Comparison of ENCODE assay signal across 8 cellular contexts in the genomic region with DNA sequence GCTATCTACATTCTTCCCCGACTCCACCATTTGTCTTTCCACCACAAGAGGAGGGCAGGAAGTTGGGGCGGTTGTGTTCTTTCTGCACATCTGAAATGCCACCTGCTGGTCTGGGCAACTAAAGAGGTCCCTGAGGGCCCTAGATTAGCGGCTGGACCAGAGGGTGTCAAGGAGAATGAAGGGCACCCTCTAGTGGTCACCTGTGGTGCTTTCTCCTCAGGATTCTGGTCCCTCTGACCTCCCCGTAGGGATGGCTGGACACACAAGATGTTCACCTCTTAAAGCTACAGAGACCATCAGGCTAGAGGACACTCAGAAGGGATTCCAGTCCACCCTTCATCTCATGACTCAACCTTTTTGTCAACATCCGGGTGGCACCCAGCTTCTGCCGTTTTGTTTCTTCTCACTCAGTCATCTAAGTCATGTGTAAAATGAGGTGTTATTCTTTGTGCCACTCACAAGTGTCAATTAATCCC. TPM values are rescaled to one million over a fixed set of nuclear protein-coding genes. Genes with fewer than 3 reads are reported as not detected.
DNase-seq lines count a peak whose midpoint lies in the region; ATAC-seq, FAIRE-seq and TF ChIP-seq lines count a peak whose summit lies in the region.

No MANE protein-coding gene starts in this region.

- TF ChIP-seq RAD21 in IMR-90 (IDR thresholded peaks at IDR 0.05; ENCODE audit: low read length), result peak; percentile 41

- H3K18ac ChIP-seq in IMR-90 (ENCODE audit: low read depth, low read length), result no peak overlapping the region

- peak; percentile 59 for TF ChIP-seq CTCF in IMR-90 (conservative IDR thresholded peaks at IDR 0.05; ENCODE audit: low read depth, low read length)
- peak; percentile 67 for TF ChIP-seq CTCF in bronchial epithelial cell (IDR thresholded peaks at IDR 0.05; ENCODE audit: insufficient read depth, low read length, severe bottlenecking)
- TF ChIP-seq CTCF in lower lobe of right lung (IDR thresholded peaks at IDR 0.05), result peak; percentile 72
- TF ChIP-seq CTCF in thyroid gland (IDR thresholded peaks at IDR 0.05), result peak in 3 of 6 experiments; percentile 40 to 60 (median 46)

- H3K79me1 ChIP-seq in IMR-90 (ENCODE audit: low read depth in 1 of 2, low read length in 2 of 2), result no peaks in the 10 kb centered on the region

- TF ChIP-seq POLR2A in IMR-90 (IDR thresholded peaks at IDR 0.05; ENCODE audit: low read depth, low read length) (no peak), thyroid gland (IDR thresholded peaks at IDR 0.05) (no peak)

- no peaks in the 10 kb centered on the region for H4K20me1 ChIP-seq in IMR-90 (ENCODE audit: insufficient read depth, low read length)

- peak; percentile 82 for ATAC-seq in IMR-90 (ENCODE audit: low read depth)
- peak; percentile 86 to 88 for ATAC-seq in lower lobe of right lung

- H3K9me3 Mint-ChIP-seq in activated naive CD4-positive, alpha-beta T cell treated with anti-CD3 and anti-CD28 coated beads for 36 hours, result no peaks in the 10 kb centered on the region

- H3K14ac ChIP-seq in IMR-90 (replicated peaks; ENCODE audit: low read depth, low read length), result no peak overlapping the region

- H4K5ac ChIP-seq in IMR-90 (ENCODE audit: low read depth, low read length), result no peak overlapping the region

- H3K4me3 ChIP-seq in IMR-90 (ENCODE audit: insufficient read depth, low read depth, low read length) (no peak overlapping the region), SJSA1 (no peak overlapping the region), bronchial epithelial cell (ENCODE audit: low read depth, low read length) (no peak overlapping the region), lower lobe of right lung (no peak overlapping the region), thyroid gland (replicated peaks in 1 of 3) (no peak overlapping the region)

- dilution Hi-C loops in IMR-90 (cut with HindIII; ENCODE audit: low sequenced_read_pairs, unreplicated experiment), result no loop called here

- FAIRE-seq in bronchial epithelial cell (lab: Jason Lieb, UNC), result no peak

- no peak overlapping the region for H4K91ac ChIP-seq in IMR-90 (ENCODE audit: insufficient read depth, low read depth, low read length)

- POLR2A ChIA-PET in IMR-90 (lab: Charles Lee; ENCODE audit: unreplicated experiment), result no interaction called here

- no peak overlapping the region for H2AFZ ChIP-seq in IMR-90 (replicated peaks; ENCODE audit: low read length, poor library complexity)

- peak; percentile 69 for DNase-seq in activated naive CD4-positive, alpha-beta T cell treated with anti-CD3 and anti-CD28 coated beads for 36 hours
- DNase-seq in activated naive CD4-positive, alpha-beta T cell (lab: John Stamatoyannopoulos, UW), result no peak
- DNase-seq in IMR-90 (peak; percentile 50), SJSA1 (ENCODE audit: low read depth in 1 of 2, low spot score in 2 of 2) (peak; percentile 25 to 49), bronchial epithelial cell (ENCODE audit: low read depth) (peak; percentile 50), lower lobe of right lung (peak; percentile 72), thyroid gland (peak; percentile 27 to 50), mesenteric fat pad (ENCODE audit: low spot score) (no peak)

- H3K4me3 Mint-ChIP-seq in activated naive CD4-positive, alpha-beta T cell treated with anti-CD3 and anti-CD28 coated beads for 36 hours, result no peak overlapping the region

- H3K4me1 Mint-ChIP-seq in activated naive CD4-positive, alpha-beta T cell treated with anti-CD3 and anti-CD28 coated beads for 36 hours (ENCODE audit: low read depth), result peaks cover 23% of the 10 kb centered on the region

- H3K9me3 ChIP-seq in IMR-90 (ENCODE audit: control insufficient read depth, insufficient read depth, low read length) (no peaks in the 10 kb centered on the region), SJSA1 (replicated peaks) (no peaks in the 10 kb centered on the region), lower lobe of right lung (no peaks in the 10 kb centered on the region), thyroid gland (no peaks in the 10 kb centered on the region)

- intact Hi-C loops in activated naive CD4-positive, alpha-beta T cell treated with anti-CD3 and anti-CD28 coated beads for 36 hours (cut with micrococcal nuclease), result loop anchor here (1.0 kb wide), 2 partner anchors 40 to 46 kb away; partner anchors contain the start of gene ZNF594
- intact Hi-C loops in IMR-90 (cut with micrococcal nuclease), result loop anchor here (1.0 kb wide), 1 partner anchor 39 kb away; no protein-coding TSS in a partner anchor
- intact Hi-C loops in lower lobe of right lung (cut with DNase I), result no loop called here
- intact Hi-C loops in thyroid gland (cut with DNase I), result no loop called here

- H3K27me3 Mint-ChIP-seq in activated naive CD4-positive, alpha-beta T cell treated with anti-CD3 and anti-CD28 coated beads for 36 hours (ENCODE audit: low read depth), result no peaks in the 10 kb centered on the region

- no peaks in the 10 kb centered on the region for H3K9me1 ChIP-seq in IMR-90 (ENCODE audit: insufficient read depth, low read length)

- no peak overlapping the region for H2BK120ac ChIP-seq in IMR-90 (ENCODE audit: low read depth, low read length)

- no peak overlapping the region for H3K27ac Mint-ChIP-seq in activated naive CD4-positive, alpha-beta T cell treated with anti-CD3 and anti-CD28 coated beads for 36 hours

- in situ Hi-C loops in IMR-90 (cut with MboI; ENCODE audit: low sequenced_read_pairs), result loop anchor here (25.0 kb wide), 1 partner anchor 1200 kb away; the partner anchor contains the start of genes AIPL1 and PIMREG

- no peak overlapping the region for H3K56ac ChIP-seq in IMR-90 (ENCODE audit: extremely low read depth, insufficient read depth, low read length)

- H3K36me3 Mint-ChIP-seq in activated naive CD4-positive, alpha-beta T cell treated with anti-CD3 and anti-CD28 coated beads for 36 hours (ENCODE audit: low read depth), result no peaks in the 10 kb centered on the region

- WGBS in IMR-90 (ENCODE audit: extremely low coverage in 2 of 2, insufficient read length in 1 of 2), 2 experiments, result 0% methylated on average over 1 of the region's 6 CpGs; no CpG with 5 or more reads in 1 of the 2 experiments
- WGBS in thyroid gland, 2 donors, result 27 to 29% methylated on average over 6 of the region's 6 CpGs

- H3K27ac ChIP-seq in IMR-90 (ENCODE audit: insufficient read depth, low read length), result no peak overlapping the region
- H3K27ac ChIP-seq in SJSA1, result no peak overlapping the region
- no peak overlapping the region for H3K27ac ChIP-seq in lower lobe of right lung
- no peak overlapping the region for H3K27ac ChIP-seq in thyroid gland

- H3K4me2 ChIP-seq in IMR-90 (ENCODE audit: low read depth, low read length), result no peak overlapping the region

- H3K36me3 ChIP-seq in IMR-90 (ENCODE audit: control insufficient read depth, insufficient read depth, low read length) (no peaks in the 10 kb centered on the region), SJSA1 (no peaks in the 10 kb centered on the region), bronchial epithelial cell (ENCODE audit: control insufficient read depth, insufficient read depth, low read length) (no peaks in the 10 kb centered on the region), lower lobe of right lung (no peaks in the 10 kb centered on the region), thyroid gland (no peaks in the 10 kb centered on the region)

- H2BK20ac ChIP-seq in IMR-90 (ENCODE audit: low read depth, low read length), result no peak overlapping the region

- no peak overlapping the region for H3K9ac ChIP-seq in IMR-90 (ENCODE audit: low read depth, low read length)

- no peak overlapping the region for H4K8ac ChIP-seq in IMR-90 (ENCODE audit: low read depth in 2 of 2, low read length in 2 of 2)

- H3K4ac ChIP-seq in IMR-90 (ENCODE audit: low read depth, low read length), result no peak overlapping the region

- H2BK5ac ChIP-seq in IMR-90 (ENCODE audit: low read depth, low read length, poor library complexity, severe bottlenecking), result no peak overlapping the region

- H2BK15ac ChIP-seq in IMR-90 (ENCODE audit: low read depth, low read length), result no peak overlapping the region

- H3K4me1 ChIP-seq in IMR-90 (ENCODE audit: control insufficient read depth, insufficient read depth, low read length) (no peaks in the 10 kb centered on the region), SJSA1 (replicated peaks) (no peaks in the 10 kb centered on the region), lower lobe of right lung (no peaks in the 10 kb centered on the region), thyroid gland (peaks cover 0 to 7% of the 10 kb centered on the region in 2 donors)

- no TSS peak for BruUV-seq in IMR-90 (replicated peaks; lab: Mats Ljungman, UMichigan)

- H2AK5ac ChIP-seq in IMR-90 (ENCODE audit: low read depth, low read length), result no peak overlapping the region

- peaks cover 2% of the 10 kb centered on the region; the same call in 1 of the 2 replicates for H3K27me3 ChIP-seq in IMR-90 (ENCODE audit: control insufficient read depth, insufficient read depth, low read length)
- no peaks in the 10 kb centered on the region for H3K27me3 ChIP-seq in SJSA1 (replicated peaks)
- no peaks in the 10 kb centered on the region for H3K27me3 ChIP-seq in bronchial epithelial cell (ENCODE audit: control insufficient read depth, insufficient read depth, low read length)
- H3K27me3 ChIP-seq in lower lobe of right lung (ENCODE audit: low read depth), result no peaks in the 10 kb centered on the region
- no peaks in the 10 kb centered on the region for H3K27me3 ChIP-seq in thyroid gland

- CTCF ChIA-PET in activated naive CD4-positive, alpha-beta T cell treated with anti-CD3 and anti-CD28 coated beads for 36 hours (lab: Charles Lee), result interaction anchor here (0.7 to 3.6 kb wide), 6 partner anchors 12 to 130 kb away, joined by 3 to 22 read pairs (median 5); no protein-coding TSS in a partner anchor
- CTCF ChIA-PET in IMR-90 (lab: Yijun Ruan, JAX), result interaction anchor here (0.6 to 0.7 kb wide), 6 partner anchors 12 to 1269 kb away, joined by 3 to 6 read pairs (median 3); no protein-coding TSS in a partner anchor

- H2AK9ac ChIP-seq in IMR-90 (replicated peaks; ENCODE audit: low read depth, low read length, poor library complexity), result no peak overlapping the region

- H3K23ac ChIP-seq in IMR-90 (ENCODE audit: low read depth, low read length), result no peak overlapping the region

RNA-seq across cellular contexts. Expression of gene SCIMP, which starts 2.9 kb away (rescaled TPM):
- not detected for total RNA-seq in activated naive CD4-positive, alpha-beta T cell treated with anti-CD3 and anti-CD28 coated beads for 36 hours
- not detected in 2 replicates for total RNA-seq in IMR-90 (2012; rRNA removed)
- not detected in 2 replicates for polyA plus RNA-seq in IMR-90 (2012; rRNA removed)
- polyA plus RNA-seq in IMR-90 (2012; cell fraction: cytosol; rRNA removed), result not detected in 2 replicates
- not detected in 2 replicates for polyA plus RNA-seq in IMR-90 (2012; cell fraction: nucleus; rRNA removed; ENCODE audit: low replicate concordance)
- total RNA-seq in SJSA1 (2014; rRNA removed; shearing (Covaris generic)), result not detected in 2 replicates
- not detected in 2 replicates for total RNA-seq in bronchial epithelial cell
- 35.5 TPM for total RNA-seq in lower lobe of right lung
- total RNA-seq in thyroid gland, result 1 to 10 TPM in 1 of 4 donors, under 1 TPM in 1, not detected in 2; 0.59 to 1.0 TPM
- total RNA-seq in mesenteric fat pad, result 7.6 TPM

RNA-seq across cellular contexts. Expression of gene RABEP1, which starts 44.5 kb away (rescaled TPM):
- 10 to 100 TPM; 57.9 to 59.3 TPM for total RNA-seq in activated naive CD4-positive, alpha-beta T cell treated with anti-CD3 and anti-CD28 coated beads for 36 hours
- total RNA-seq in IMR-90 (2012; rRNA removed) (38.2 and 40.0 TPM in 2 replicates), bronchial epithelial cell (38.5 and 41.1 TPM in 2 replicates), lower lobe of right lung (44.2 TPM), thyroid gland (10 to 100 TPM; 36.0 to 57.7 (median 40.9) TPM), mesenteric fat pad (65.7 TPM)
- polyA plus RNA-seq in IMR-90 (2012; rRNA removed), result 11.9 and 15.3 TPM in 2 replicates
- polyA plus RNA-seq in IMR-90 (2012; cell fraction: cytosol; rRNA removed), result 3.9 and 4.0 TPM in 2 replicates
- polyA plus RNA-seq in IMR-90 (2012; cell fraction: nucleus; rRNA removed; ENCODE audit: low replicate concordance), result 3.7 and 15.5 TPM in 2 replicates
- 23.7 and 43.1 TPM in 2 replicates for total RNA-seq in SJSA1 (2014; rRNA removed; shearing (Covaris generic))

RNA-seq across cellular contexts. Expression of gene ZNF594, which starts 45.9 kb away (rescaled TPM):
- 1 to 10 TPM; 3.9 to 4.1 TPM for total RNA-seq in activated naive CD4-positive, alpha-beta T cell treated with anti-CD3 and anti-CD28 coated beads for 36 hours
- total RNA-seq in IMR-90 (2012; rRNA removed), result 7.2 and 8.1 TPM in 2 replicates
- polyA plus RNA-seq in IMR-90 (2012; rRNA removed), result 2.0 and 2.5 TPM in 2 replicates
- 0.40 and 0.90 TPM in 2 replicates for polyA plus RNA-seq in IMR-90 (2012; cell fraction: cytosol; rRNA removed)
- polyA plus RNA-seq in IMR-90 (2012; cell fraction: nucleus; rRNA removed; ENCODE audit: low replicate concordance), result 5.3 and 7.0 TPM in 2 replicates
- total RNA-seq in SJSA1 (2014; rRNA removed; shearing (Covaris generic)), result 4.5 and 6.9 TPM in 2 replicates
- 2.9 and 3.2 TPM in 2 replicates for total RNA-seq in bronchial epithelial cell
- 8.7 TPM for total RNA-seq in lower lobe of right lung
- total RNA-seq in thyroid gland, result 10 to 100 TPM; 12.9 to 29.0 (median 24.2) TPM
- 2.8 TPM for total RNA-seq in mesenteric fat pad

Comparison
In these comparisons a context has a peak if more than half of its experiments do, and no peak if none do; other contexts are left out.
1. DNase-seq: peak in activated naive CD4-positive, alpha-beta T cell treated with anti-CD3 and anti-CD28 coated beads for 36 hours (single experiment), IMR-90 (single experiment), SJSA1 (2 of 2), bronchial epithelial cell (single experiment), lower lobe of right lung (single experiment) and thyroid gland (2 of 2); none in activated naive CD4-positive, alpha-beta T cell (0 of 4) and mesenteric fat pad (single experiment).
2. intact Hi-C loops: an anchor here in activated naive CD4-positive, alpha-beta T cell treated with anti-CD3 and anti-CD28 coated beads for 36 hours (1.0 kb wide) and IMR-90 (1.0 kb wide); none called in lower lobe of right lung and thyroid gland.